In genomic region chr4:1855334-1856070, GRCh38 we compare ENCODE assay signal across 8 cellular contexts. TPM values are rescaled to one million over a fixed set of nuclear protein-coding genes. Genes with fewer than 3 reads are reported as not detected.
DNase-seq lines count a peak whose midpoint lies in the region; ATAC-seq, FAIRE-seq and TF ChIP-seq lines count a peak whose summit lies in the region.

No MANE protein-coding gene starts in this region.

- in situ Hi-C loops in GM13977 (cut with MboI; ENCODE audit: low pct_unique_long_range_greater_than_20kb, low sequenced_read_pairs, unreplicated experiment): no loop called here

- H3K79me2 ChIP-seq in HCT116 (ENCODE audit: insufficient read depth, low read length) (peaks cover 70% of the 10 kb centered on the region), OCI-LY1 (ENCODE audit: insufficient read depth, low read length) (peaks cover 22% of the 10 kb centered on the region)

- H2AFZ ChIP-seq in HCT116 (ENCODE audit: low read depth, low read length, poor library complexity, severe bottlenecking) (no peak overlapping the region), OCI-LY1 (ENCODE audit: low read length) (no peak overlapping the region)

- peaks cover 11% of the 10 kb centered on the region; the same call in 1 of the 2 replicates for H4K20me1 ChIP-seq in HCT116 (ENCODE audit: insufficient read depth)
- H4K20me1 ChIP-seq in OCI-LY1 (ENCODE audit: insufficient read depth, low read length): no peaks in the 10 kb centered on the region

- no peaks in the 10 kb centered on the region for H3K9me3 Mint-ChIP-seq in MCF 10A (ENCODE audit: unreplicated experiment)

- POLR2A ChIA-PET in HCT116 (lab: Charles Lee): interaction anchor here (0.6 to 1.8 kb wide), 2 partner anchors 14 to 54 kb away, joined by 3 to 4 read pairs; no protein-coding TSS in a partner anchor
- POLR2A ChIA-PET in MCF 10A (lab: Yijun Ruan, JAX): interaction anchor here (0.6 to 3.2 kb wide), 18 partner anchors 8 to 160 kb away, joined by 3 to 45 read pairs (median 4); partner anchors contain the start of genes NSD2, SLBP, TACC3 and TMEM129

- peaks cover 0 to 15% of the 10 kb centered on the region in 2 experiments; a peak in 1 of 4 replicates for H3K36me3 ChIP-seq in HCT116 (ENCODE audit: control insufficient read depth in 1 of 2, insufficient read depth in 2 of 2, low read length in 2 of 2)
- no peaks in the 10 kb centered on the region; the same call in 1 of the 2 replicates for H3K36me3 ChIP-seq in OCI-LY1 (ENCODE audit: insufficient read depth, low read length)
- H3K36me3 ChIP-seq in left lung: no peaks in the 10 kb centered on the region

- TF ChIP-seq CTCF in GM13977 (IDR thresholded peaks at IDR 0.05; ENCODE audit: extremely low read depth, insufficient read depth, missing control alignments) (no peak), HCT116 (IDR thresholded peaks at IDR 0.05 in 2 of 3, conservative IDR thresholded peaks at IDR 0.05 in 1 of 3; ENCODE audit: borderline replicate concordance in 1 of 3, insufficient read depth in 1 of 3, low read depth in 2 of 3, low read length in 2 of 3) (no peak), OCI-LY1 (IDR thresholded peaks at IDR 0.05; ENCODE audit: low read length) (no peak), MCF 10A (IDR thresholded peaks at IDR 0.05; ENCODE audit: unreplicated experiment) (no peak), left lung (IDR thresholded peaks at IDR 0.05) (no peak)

- H3K9me3 ChIP-seq in HCT116 (ENCODE audit: control insufficient read depth in 1 of 2, insufficient read depth in 1 of 2, low read depth in 1 of 2, low read length in 2 of 2) (no peaks in the 10 kb centered on the region), OCI-LY1 (ENCODE audit: low read length) (no peaks in the 10 kb centered on the region), left lung (no peaks in the 10 kb centered on the region)

- peaks cover 16% of the 10 kb centered on the region for H3K36me3 Mint-ChIP-seq in MCF 10A (ENCODE audit: insufficient read depth, unreplicated experiment)

- H3K4me1 ChIP-seq in HCT116 (ENCODE audit: control insufficient read depth in 1 of 2, insufficient read depth in 2 of 2, low read length in 2 of 2): peaks cover 31 to 46% of the 10 kb centered on the region in 2 experiments
- H3K4me1 ChIP-seq in OCI-LY1 (ENCODE audit: insufficient read depth, low read length, severe bottlenecking): peaks cover 50% of the 10 kb centered on the region
- H3K4me1 ChIP-seq in left lung: peaks cover 14 to 41% of the 10 kb centered on the region in 2 donors

- no peak for FAIRE-seq in urothelium cell line (lab: Jason Lieb, UNC)

- H3K4me1 Mint-ChIP-seq in MCF 10A (ENCODE audit: insufficient read depth, unreplicated experiment): peaks cover 26% of the 10 kb centered on the region

- peak; percentile 48 for DNase-seq in GM13977 (ENCODE audit: low spot score)
- no peak for DNase-seq in HCT116 (ENCODE audit: low read depth, low spot score)
- DNase-seq in MCF 10A (ENCODE audit: unreplicated experiment): no peak
- DNase-seq in left lung: peak in 1 of 2 donors; percentile 85
- peak in 2 of 49 donors; percentile 31 to 69 for DNase-seq in substantia nigra (lab: John Stamatoyannopoulos, UW)
- no peak for DNase-seq in urothelium cell line (ENCODE audit: low spot score)
- no peak for DNase-seq in SHP77 (lab: John Stamatoyannopoulos, UW)

- CTCF ChIA-PET in HCT116 (lab: Charles Lee) (no interaction called here), MCF 10A (lab: Yijun Ruan, JAX) (interaction anchor here (0.5 to 8.0 kb wide), 9 partner anchors 37 to 145 kb away, joined by 3 to 49 read pairs (median 3); no protein-coding TSS in a partner anchor)

- H3K27me3 ChIP-seq in HCT116 (ENCODE audit: insufficient read depth, low read length) (no peaks in the 10 kb centered on the region), OCI-LY1 (ENCODE audit: insufficient read depth, low read length) (no peaks in the 10 kb centered on the region), left lung (no peaks in the 10 kb centered on the region)

- ATAC-seq in HCT116 (peak; percentile 35), left lung (no peak)

- H3K4me3 Mint-ChIP-seq in MCF 10A (ENCODE audit: unreplicated experiment): peak overlapping the region; percentile 83

- H3K27ac ChIP-seq in HCT116 (ENCODE audit: low read depth, low read length): peak overlapping the region; percentile 96
- H3K27ac ChIP-seq in OCI-LY1 (ENCODE audit: low read depth, low read length, poor library complexity, severe bottlenecking): no peak overlapping the region
- peak overlapping the region; percentile 19 to 75 for H3K27ac ChIP-seq in left lung
- peak overlapping the region; percentile 61 for H3K27ac ChIP-seq in substantia nigra (ENCODE audit: low read depth, low read length, poor library complexity, severe bottlenecking)

- RAD21 ChIA-PET in HCT116 (lab: Charles Lee; ENCODE audit: low non-redundant PET in 1 of 2, low total read pairs in 2 of 2, uncharacterized antibody in 2 of 2, unreplicated experiment in 2 of 2): no interaction called here

- H3K27ac Mint-ChIP-seq in MCF 10A (ENCODE audit: low read depth, unreplicated experiment): peak overlapping the region; percentile 79

- H3K9ac ChIP-seq in HCT116 (ENCODE audit: low read length): peak overlapping the region; percentile 94
- H3K9ac ChIP-seq in OCI-LY1 (ENCODE audit: low read length): peak overlapping the region; percentile 84

- no peak for TF ChIP-seq POLR2A in HCT116 (IDR thresholded peaks at IDR 0.05; ENCODE audit: borderline replicate concordance, extremely low read depth, insufficient read depth, insufficient read length)

- TF ChIP-seq RAD21 in HCT116 (IDR thresholded peaks at IDR 0.05; ENCODE audit: low read depth): no peak

- BruUV-seq in HCT116 (replicated peaks; lab: Mats Ljungman, UMichigan) (no TSS peak), MCF 10A (replicated peaks; lab: Mats Ljungman, UMichigan) (no TSS peak)

- H3F3A ChIP-seq in OCI-LY1 (ENCODE audit: insufficient read depth, low read length): no peaks in the 10 kb centered on the region

- H3K9me2 ChIP-seq in HCT116 (ENCODE audit: insufficient read depth) (no peaks in the 10 kb centered on the region), OCI-LY1 (ENCODE audit: low read depth, low read length) (no peaks in the 10 kb centered on the region)

- H3K4me3 ChIP-seq in HCT116 (replicated peaks in 1 of 2; ENCODE audit: low read depth in 1 of 2, low read length in 2 of 2) (peak overlapping the region; percentile 76 to 91), OCI-LY1 (ENCODE audit: low read depth, low read length, poor library complexity, severe bottlenecking) (peak overlapping the region; percentile 76), left lung (peak overlapping the region; percentile 76 to 87)

- intact Hi-C loops in HCT116 (cut with micrococcal nuclease): no loop called here
- intact Hi-C loops in MCF 10A (cut with micrococcal nuclease): loop anchor here (1.0 kb wide), 2 partner anchors 44 to 331 kb away; no protein-coding TSS in a partner anchor
- intact Hi-C loops in left lung (cut with DNase I): no loop called here

- H3K27me3 Mint-ChIP-seq in MCF 10A (ENCODE audit: insufficient read depth, unreplicated experiment): no peaks in the 10 kb centered on the region

- H3K4me2 ChIP-seq in HCT116 (ENCODE audit: low read length): peak overlapping the region; percentile 94
- H3K4me2 ChIP-seq in OCI-LY1 (ENCODE audit: low read length): peak overlapping the region; percentile 79

TF ChIP-seq in HCT116, 20 proteins besides CTCF, POLR2A, EP300 and RAD21:
- peak; percentile 97 for TF ChIP-seq ZFX (IDR thresholded peaks at IDR 0.05)
- TF ChIP-seq CEBPB (IDR thresholded peaks at IDR 0.05; ENCODE audit: low read depth): no peak

RNA-seq across cellular contexts. Expression of gene LETM1, which starts 0.5 kb away (rescaled TPM):
- 67.3 TPM for total RNA-seq in HCT116 (2021; ENCODE audit: unreplicated experiment)
- 25.9 and 36.3 TPM in 2 replicates for polyA plus RNA-seq in HCT116 (2012)
- 85.0 and 86.3 TPM in 2 replicates for total RNA-seq in MCF 10A (2022)
- total RNA-seq in left lung: 10 to 100 TPM; 40.8 to 52.3 TPM

RNA-seq across cellular contexts. Expression of gene NSD2, which starts 15.7 kb away (rescaled TPM):
- total RNA-seq in HCT116 (2021; ENCODE audit: unreplicated experiment) (145 TPM), MCF 10A (2022) (100 and 109 TPM in 2 replicates), left lung (10 to 100 TPM; 53.6 to 60.0 TPM)
- polyA plus RNA-seq in HCT116 (2012): 75.3 and 77.0 TPM in 2 replicates
